ENCODE assay signal across 25 cellular contexts in genomic region chr2:221997683-221998082, GRCh38.
DNase-seq lines count a peak whose midpoint lies in the region; ATAC-seq and TF ChIP-seq lines count a peak whose summit lies in the region.
"Had no signal": no experiment of that assay in that cellular context is flagged by ENCODE, and none has a peak within 500 bp of the region (broad histone marks: within the 10 kb centered on the region; RNA-seq: fewer than 3 reads in every experiment).

No MANE protein-coding gene starts in this region.

- H4K8ac ChIP-seq in mesenchymal stem cell (ENCODE audit: low read length), result no peak overlapping the region

- H3K9me3 ChIP-seq in Caco-2 (no peaks in the 10 kb centered on the region), SJCRH30 (replicated peaks) (peaks cover 3% of the 10 kb centered on the region; the same call in 1 of the 2 replicates), mesenchymal stem cell (ENCODE audit: control insufficient read depth, low read length) (no peaks in the 10 kb centered on the region), body of pancreas (no peaks in the 10 kb centered on the region)
- H3K9me3 ChIP-seq: BLaER1 treated with 17β-estradiol and CSF1 and Interleukin-3, amounts not matched to agents 10 nM and 100 nM had no signal

- H3K79me1 ChIP-seq in mesenchymal stem cell (replicated peaks; ENCODE audit: low read length, poor library complexity, severe bottlenecking), result no peaks in the 10 kb centered on the region

- H2BK5ac ChIP-seq in mesenchymal stem cell (ENCODE audit: low read depth, low read length, poor library complexity, severe bottlenecking), result peak overlapping the region; percentile 58

- H3K27ac Mint-ChIP-seq in Caco-2 (ENCODE audit: unreplicated experiment), result peak overlapping the region; percentile 1
- H3K27ac Mint-ChIP-seq in HFFc6, result no peak overlapping the region; the same call in 1 of the 2 replicates
- H3K27ac Mint-ChIP-seq: CD4-positive, alpha-beta T cell; T-cell had no signal

- no peak overlapping the region for H3K23ac ChIP-seq in mesenchymal stem cell (ENCODE audit: low read length in 2 of 2)

- BruUV-seq in Caco-2 (replicated peaks; lab: Mats Ljungman, UMichigan), result no TSS peak

- no peak for TF ChIP-seq POLR2A in body of pancreas (IDR thresholded peaks at IDR 0.05)

- H4K91ac ChIP-seq in mesenchymal stem cell (ENCODE audit: low read length), result no peak overlapping the region

- peak overlapping the region; percentile 46; the same call in 1 of the 2 replicates for H3K27ac ChIP-seq in SJCRH30
- peak overlapping the region; percentile 98 for H3K27ac ChIP-seq in mesenchymal stem cell (ENCODE audit: low read length, poor library complexity, severe bottlenecking)
- no peak overlapping the region for H3K27ac ChIP-seq in body of pancreas
- H3K27ac ChIP-seq: BLaER1 treated with 17β-estradiol and CSF1 and Interleukin-3, amounts not matched to agents 10 nM and 100 nM; RWPE1 had no signal

- CTCF ChIA-PET in Caco-2 (lab: Charles Lee), result no interaction called here

- H3K36me3 ChIP-seq in Caco-2 (ENCODE audit: control insufficient read depth, insufficient read depth, low read length) (no peaks in the 10 kb centered on the region), SJCRH30 (0 out of 2 replicates have a peak, but pooled peaks cover 2% of the 10 kb centered on the region), mesenchymal stem cell (ENCODE audit: control insufficient read depth in 1 of 2, insufficient read depth in 2 of 2, low read depth in 1 of 2, low read length in 2 of 2) (no peaks in the 10 kb centered on the region), body of pancreas (replicated peaks in 1 of 2; ENCODE audit: insufficient read depth in 1 of 2, low read depth in 2 of 2) (no peaks in the 10 kb centered on the region)
- H3K36me3 ChIP-seq: BLaER1 treated with 17β-estradiol and CSF1 and Interleukin-3, amounts not matched to agents 10 nM and 100 nM had no signal

- TF ChIP-seq CTCF in Caco-2 (IDR thresholded peaks at IDR 0.05; ENCODE audit: insufficient read depth in 1 of 2, low read depth in 1 of 2, low read length in 1 of 2, severe bottlenecking in 1 of 2, unreplicated experiment in 1 of 2) (no peak), HFFc6 (IDR thresholded peaks at IDR 0.05) (no peak), body of pancreas (IDR thresholded peaks at IDR 0.05) (no peak)

- no peak overlapping the region for H3K4me2 ChIP-seq in mesenchymal stem cell (ENCODE audit: low read length, poor library complexity, severe bottlenecking)
- H3K4me2 ChIP-seq: BLaER1 treated with 17β-estradiol and CSF1 and Interleukin-3, amounts not matched to agents 10 nM and 100 nM had no signal

- 75% methylated on average over 1 of the region's 1 CpG for WGBS in mesenchymal stem cell
- 18 to 34% methylated on average over 1 of the region's 1 CpG for WGBS in body of pancreas, 2 donors

- no peak overlapping the region for H3K14ac ChIP-seq in mesenchymal stem cell (ENCODE audit: low read length in 2 of 2)

- H2AFZ ChIP-seq in mesenchymal stem cell (ENCODE audit: low read depth, low read length), result no peak overlapping the region

- no peak for DNase-seq in Caco-2
- DNase-seq in HFFc6, result no peak
- DNase-seq in SJCRH30, result no peak
- DNase-seq in mesenchymal stem cell, result no peak
- no peak for DNase-seq in Ammon's horn (ENCODE audit: low spot score)
- no peak for DNase-seq in GM19238 (ENCODE audit: insufficient read length, low spot score)
- no peak for DNase-seq in body of pancreas
- DNase-seq: CD4-positive, alpha-beta T cell; GF-D8; GOT3; Karpas-422; MV-4-11; NCI-H1105 treated with DMSO at 0.1 percent for 48 hours; NCI-H146; NCI-H1930; NCI-H2107; NCI-H524 treated with DMSO at 0.1 percent for 48 hours; NCI-H774; NK-92 treated with Interleukin-12 subunit alpha and Interleukin-12 subunit beta, amount 100 ng/mL, for 24 hours; SIG-M5; T-cell had no signal

- POLR2A ChIA-PET in Caco-2 (lab: Charles Lee), result no interaction called here

- peak overlapping the region; percentile 83 to 96 for H2BK12ac ChIP-seq in mesenchymal stem cell (ENCODE audit: low read length in 2 of 2)

- no peak for ATAC-seq in body of pancreas
- no peak for ATAC-seq in activated CD4-positive, CD25-positive, alpha-beta regulatory T cell treated with anti-CD3 and anti-CD28 coated beads, Interleukin-2, amount 50 U/mL, for 24 hours
- ATAC-seq: Panc1, T-cell had no signal

- H3K9me3 Mint-ChIP-seq in Caco-2 (ENCODE audit: unreplicated experiment) (peaks cover 10% of the 10 kb centered on the region), HFFc6 (peaks cover 5% of the 10 kb centered on the region)
- H3K9me3 Mint-ChIP-seq: CD4-positive, alpha-beta T cell had no signal

- H3K4me3 Mint-ChIP-seq in Caco-2 (ENCODE audit: unreplicated experiment) (no peak overlapping the region), HFFc6 (peak overlapping the region; percentile 1)
- H3K4me3 Mint-ChIP-seq: CD4-positive, alpha-beta T cell; T-cell had no signal

- peak overlapping the region; percentile 100 for H2AK5ac ChIP-seq in mesenchymal stem cell (ENCODE audit: low read length, severe bottlenecking)

- H3K4me1 ChIP-seq in Caco-2 (peaks cover 11% of the 10 kb centered on the region), SJCRH30 (peaks cover 44% of the 10 kb centered on the region), mesenchymal stem cell (ENCODE audit: control insufficient read depth, insufficient read depth, low read depth, low read length) (peaks cover 12% of the 10 kb centered on the region), body of pancreas (no peaks in the 10 kb centered on the region)
- H3K4me1 ChIP-seq: BLaER1 treated with 17β-estradiol and CSF1 and Interleukin-3, amounts not matched to agents 10 nM and 100 nM had no signal

- no peaks in the 10 kb centered on the region for H3K27me3 ChIP-seq in Caco-2 (replicated peaks; ENCODE audit: control insufficient read depth, insufficient read depth, low read length)
- H3K27me3 ChIP-seq in SJCRH30, result no peaks in the 10 kb centered on the region
- no peaks in the 10 kb centered on the region for H3K27me3 ChIP-seq in mesenchymal stem cell (ENCODE audit: control insufficient read depth in 1 of 2, insufficient read depth in 1 of 2, low read length in 2 of 2)
- H3K27me3 ChIP-seq in body of pancreas, result no peaks in the 10 kb centered on the region
- H3K27me3 ChIP-seq: BLaER1 treated with 17β-estradiol and CSF1 and Interleukin-3, amounts not matched to agents 10 nM and 100 nM had no signal

- no peak overlapping the region for H3K4ac ChIP-seq in mesenchymal stem cell (ENCODE audit: low read depth in 1 of 2, low read length in 2 of 2)

- H2BK15ac ChIP-seq in mesenchymal stem cell (ENCODE audit: low read depth, poor library complexity, severe bottlenecking), result no peak overlapping the region

- H3K9ac ChIP-seq in mesenchymal stem cell (ENCODE audit: low read length), result no peak overlapping the region
- H3K9ac ChIP-seq: BLaER1 treated with 17β-estradiol and CSF1 and Interleukin-3, amounts not matched to agents 10 nM and 100 nM had no signal

- H3K36me3 Mint-ChIP-seq in Caco-2 (ENCODE audit: insufficient read depth, unreplicated experiment) (no peaks in the 10 kb centered on the region), HFFc6 (ENCODE audit: low read depth) (no peaks in the 10 kb centered on the region)
- H3K36me3 Mint-ChIP-seq: T-cell had no signal

- no peak overlapping the region for H2BK120ac ChIP-seq in mesenchymal stem cell (ENCODE audit: low read depth, low read length)

- no peak overlapping the region for H3K4me3 ChIP-seq in Caco-2 (ENCODE audit: low read depth, low read length)
- H3K4me3 ChIP-seq in SJCRH30, result no peak overlapping the region
- H3K4me3 ChIP-seq in mesenchymal stem cell (ENCODE audit: insufficient read depth in 1 of 2, low read depth in 1 of 2, low read length in 2 of 2), result no peak overlapping the region
- H3K4me3 ChIP-seq in body of pancreas, result no peak overlapping the region
- H3K4me3 ChIP-seq: BLaER1 treated with 17β-estradiol and CSF1 and Interleukin-3, amounts not matched to agents 10 nM and 100 nM had no signal

- H3K4me1 Mint-ChIP-seq in Caco-2 (ENCODE audit: low read depth, unreplicated experiment), result peaks cover 7% of the 10 kb centered on the region
- H3K4me1 Mint-ChIP-seq in HFFc6 (ENCODE audit: low read depth), result peaks cover 23% of the 10 kb centered on the region
- H3K4me1 Mint-ChIP-seq: T-cell had no signal

- H3K27me3 Mint-ChIP-seq in Caco-2 (ENCODE audit: insufficient read depth, unreplicated experiment) (no peaks in the 10 kb centered on the region), HFFc6 (ENCODE audit: insufficient read depth) (peaks cover 2% of the 10 kb centered on the region; the same call in 1 of the 2 replicates)

- H3K18ac ChIP-seq in mesenchymal stem cell (ENCODE audit: low read depth in 1 of 2, low read length in 2 of 2), result peak overlapping the region in 1 of 2 experiments; percentile 49

- intact Hi-C loops in Caco-2 (cut with micrococcal nuclease; ENCODE audit: unreplicated experiment), result no loop called here
- intact Hi-C loops in body of pancreas (cut with DNase I), result no loop called here

Comparison
In these comparisons a context has a peak if more than half of its experiments do, and no peak if none do; other contexts are left out.
1. H3K27ac ChIP-seq: peak in SJCRH30 (single experiment) and mesenchymal stem cell (single experiment); none in body of pancreas (0 of 4).